Comparison of ENCODE assay signal across 1 cellular context in genomic region chr17:59420901-59421300, GRCh38.
TF ChIP-seq lines count a peak whose summit lies in the region.

No MANE protein-coding gene starts in this region.

TF ChIP-seq in HepG2, 621 proteins besides CTCF, POLR2A, EP300 and RAD21 (continued from another document):
- TF ChIP-seq MNT (IDR thresholded peaks at IDR 0.05) (no peak), ZNF83 (CRISPR knock-in tag; IDR thresholded peaks at IDR 0.05; ENCODE audit: borderline replicate concordance) (no peak), EHMT2 (IDR thresholded peaks at IDR 0.05; ENCODE audit: borderline replicate concordance, low read depth, low read length) (no peak), RARA (CRISPR knock-in tag; IDR thresholded peaks at IDR 0.05) (0 out of 2 replicates have a peak, but pooled peaks have one; percentile 34), NFIB (CRISPR knock-in tag; IDR thresholded peaks at IDR 0.05; ENCODE audit: borderline replicate concordance) (no peak), ETV6 (CRISPR knock-in tag; conservative IDR thresholded peaks at IDR 0.05) (no peak), GPN1 (CRISPR knock-in tag; IDR thresholded peaks at IDR 0.05; ENCODE audit: borderline replicate concordance) (no peak), ATRX (CRISPR knock-in tag; IDR thresholded peaks at IDR 0.05; ENCODE audit: borderline replicate concordance) (no peak), ZNF337 (CRISPR knock-in tag; IDR thresholded peaks at IDR 0.05; ENCODE audit: borderline replicate concordance, low read depth) (no peak), HIC2 (CRISPR knock-in tag; IDR thresholded peaks at IDR 0.05; ENCODE audit: low read depth) (peak; percentile 75), SUZ12 (IDR thresholded peaks at IDR 0.05; ENCODE audit: low read depth, low read length) (no peak), HNF4A (CRISPR knock-in tag; IDR thresholded peaks at IDR 0.05) (peak; percentile 65), BCL3 (CRISPR knock-in tag; IDR thresholded peaks at IDR 0.05) (no peak), ZNF740 (CRISPR knock-in tag; IDR thresholded peaks at IDR 0.05) (peak; percentile 64; the same call in 1 of the 2 replicates), REPIN1 (CRISPR knock-in tag; IDR thresholded peaks at IDR 0.05; ENCODE audit: borderline replicate concordance, low read depth) (no peak), THYN1 (CRISPR knock-in tag; IDR thresholded peaks at IDR 0.05; ENCODE audit: borderline replicate concordance, low read depth) (no peak), SALL1 (CRISPR knock-in tag; IDR thresholded peaks at IDR 0.05) (peak; percentile 29; the same call in 1 of the 2 replicates), HNF4G (IDR thresholded peaks at IDR 0.05; ENCODE audit: borderline replicate concordance, low read depth, low read length) (peak; percentile 56), HNF4G (CRISPR knock-in tag; IDR thresholded peaks at IDR 0.05; ENCODE audit: borderline replicate concordance, low read depth) (no peak), HNRNPL (IDR thresholded peaks at IDR 0.05; ENCODE audit: low read depth, low read length) (peak; percentile 72; the same call in 1 of the 2 replicates), THAP7 (CRISPR knock-in tag; IDR thresholded peaks at IDR 0.05) (0 out of 2 replicates have a peak, but pooled peaks have one; percentile 1)
